Comparison of ENCODE assay signal across 11 cellular contexts in the genomic region with DNA sequence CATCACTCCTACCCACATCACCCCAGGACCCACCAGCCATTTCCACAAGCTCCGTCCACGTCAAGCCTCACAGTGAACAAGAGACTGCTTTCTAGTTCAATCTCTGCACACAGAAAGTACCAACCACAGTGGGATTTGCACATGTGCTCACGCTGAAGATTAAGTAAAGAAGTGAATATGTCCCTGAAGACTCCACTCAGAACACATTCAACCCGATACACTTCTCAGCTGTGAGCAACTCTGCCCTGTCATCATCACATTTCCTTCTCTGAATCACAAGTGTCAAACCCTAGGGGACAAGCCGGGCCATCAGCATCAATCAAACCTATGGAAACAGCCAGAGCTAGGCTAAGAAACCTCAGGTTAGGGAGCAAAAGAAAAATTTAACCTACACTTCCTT. TPM values are rescaled to one million over a fixed set of nuclear protein-coding genes. Genes with fewer than 3 reads are reported as not detected.
DNase-seq lines count a peak whose midpoint lies in the region; ATAC-seq and TF ChIP-seq lines count a peak whose summit lies in the region.
"Had no signal": no experiment of that assay in that cellular context is flagged by ENCODE, and none has a peak within 500 bp of the region (broad histone marks: within the 10 kb centered on the region; RNA-seq: fewer than 3 reads in every experiment).

No MANE protein-coding gene starts in this region.

- intact Hi-C loops in MCF 10A (cut with micrococcal nuclease) = loop anchor here (5.0 kb wide), 1 partner anchor 147 kb away; no protein-coding TSS in a partner anchor
- intact Hi-C loops in mammary epithelial cell (cut with micrococcal nuclease) = loop anchor here (5.0 kb wide), 1 partner anchor 177 kb away; no protein-coding TSS in a partner anchor

- dilution Hi-C loops in mammary epithelial cell (cut with HindIII; ENCODE audit: low sequenced_read_pairs) = no loop called here

- TF ChIP-seq EP300 in suprapubic skin (IDR thresholded peaks at IDR 0.05) = no peak

- H3K36me3 Mint-ChIP-seq in MCF 10A (ENCODE audit: insufficient read depth, unreplicated experiment) = peaks cover 4% of the 10 kb centered on the region
- peaks cover 2% of the 10 kb centered on the region in 2 donors for H3K36me3 Mint-ChIP-seq in activated T-cell treated with anti-CD3 and anti-CD28 coated beads, Interleukin-2, amount 50 U/mL, for 72 hours (ENCODE audit: insufficient read depth in 2 of 2)
- peaks cover 0 to 4% (median 0%) of the 10 kb centered on the region in 3 donors for H3K36me3 Mint-ChIP-seq in immature natural killer cell

- no peak overlapping the region for H2AFZ ChIP-seq in mammary epithelial cell (ENCODE audit: low read depth, low read length)

- no peak overlapping the region for H3K9ac ChIP-seq in mammary epithelial cell (ENCODE audit: insufficient read depth, low read length)

- H3K79me2 ChIP-seq in mammary epithelial cell (ENCODE audit: insufficient read depth, low read length) = peaks cover 56% of the 10 kb centered on the region

- BruUV-seq in MCF 10A (replicated peaks; lab: Mats Ljungman, UMichigan) (TSS peak; percentile 7), mammary epithelial cell (replicated peaks; lab: Mats Ljungman, UMichigan) (no TSS peak)

- TF ChIP-seq CTCF in MCF 10A (IDR thresholded peaks at IDR 0.05; ENCODE audit: unreplicated experiment) (no peak), mammary epithelial cell (conservative IDR thresholded peaks at IDR 0.05 in 1 of 2, IDR thresholded peaks at IDR 0.05 in 1 of 2; ENCODE audit: extremely low read depth in 1 of 2, insufficient read depth in 1 of 2, low read depth in 1 of 2, low read length in 2 of 2) (no peak), suprapubic skin (IDR thresholded peaks at IDR 0.05) (no peak)

- ATAC-seq in activated T-cell treated with anti-CD3 and anti-CD28 coated beads, Interleukin-2, amount 50 U/mL, for 72 hours (replicated peaks in 1 of 2) = peak; percentile 59 to 74
- no peak for ATAC-seq in GM18511 (IDR thresholded peaks at IDR 0.05; ENCODE audit: unreplicated experiment)
- ATAC-seq: left lung, Right ventricle myocardium inferior had no signal

- H3K4me3 Mint-ChIP-seq in MCF 10A (ENCODE audit: unreplicated experiment) (peak overlapping the region; percentile 86), immature natural killer cell (peak overlapping the region; percentile 87 to 95 (median 91))
- peak overlapping the region; percentile 84 to 94 for H3K4me3 Mint-ChIP-seq in activated T-cell treated with anti-CD3 and anti-CD28 coated beads, Interleukin-2, amount 50 U/mL, for 72 hours

- peaks cover 17% of the 10 kb centered on the region for H3K4me1 ChIP-seq in mammary epithelial cell (ENCODE audit: insufficient read depth, low read length)
- peaks cover 65% of the 10 kb centered on the region for H3K4me1 ChIP-seq in suprapubic skin

- H3K27ac Mint-ChIP-seq in MCF 10A (ENCODE audit: low read depth, unreplicated experiment) (no peak overlapping the region), immature natural killer cell (peak overlapping the region; percentile 16 to 89 (median 54))
- H3K27ac Mint-ChIP-seq in activated T-cell treated with anti-CD3 and anti-CD28 coated beads, Interleukin-2, amount 50 U/mL, for 72 hours = peak overlapping the region; percentile 19

- H3K4me3 ChIP-seq in mammary epithelial cell (replicated peaks in 1 of 3; ENCODE audit: insufficient read depth in 1 of 3, low read depth in 2 of 3, low read length in 3 of 3) (no peak overlapping the region), suprapubic skin (peak overlapping the region; percentile 96)

- H3K4me2 ChIP-seq in mammary epithelial cell (ENCODE audit: insufficient read depth, low read depth, low read length) = no peak overlapping the region

- H3K9me3 ChIP-seq in mammary epithelial cell (replicated peaks; ENCODE audit: insufficient read depth, low read length) (no peaks in the 10 kb centered on the region), suprapubic skin (no peaks in the 10 kb centered on the region)
- H3K9me3 ChIP-seq: left lung had no signal

- POLR2A ChIA-PET in MCF 10A (lab: Yijun Ruan, JAX) = interaction anchor here (0.6 to 1.1 kb wide), 3 partner anchors 140 to 204 kb away, joined by 3 read pairs; partner anchors contain the start of gene SFMBT1

- in situ Hi-C loops in mammary epithelial cell (cut with MboI; ENCODE audit: low sequenced_read_pairs in 2 of 2) = no loop called here

- DNase-seq in MCF 10A (ENCODE audit: unreplicated experiment) = no peak
- DNase-seq in mammary epithelial cell = no peak
- peak; percentile 60 to 64 for DNase-seq in activated T-cell treated with anti-CD3 and anti-CD28 coated beads, Interleukin-2, amount 50 U/mL, for 72 hours
- DNase-seq in immature natural killer cell = no peak
- no peak for DNase-seq in suprapubic skin (ENCODE audit: low spot score in 2 of 2)
- DNase-seq in SHP77 (lab: John Stamatoyannopoulos, UW) = no peak
- no peak for DNase-seq in SHP77 treated with DMSO at 0.1 percent for 48 hours (lab: John Stamatoyannopoulos, UW)
- DNase-seq: left lung, NCI-H2227 treated with DMSO at 0.1 percent for 48 hours had no signal

- TF ChIP-seq POLR2A in suprapubic skin (IDR thresholded peaks at IDR 0.05) = no peak

- no peak overlapping the region for H3K27ac ChIP-seq in mammary epithelial cell (ENCODE audit: insufficient read depth, low read depth, low read length)
- H3K27ac ChIP-seq in suprapubic skin = no peak overlapping the region

- H3K36me3 ChIP-seq in mammary epithelial cell (ENCODE audit: insufficient read depth, low read length) (no peaks in the 10 kb centered on the region), suprapubic skin (no peaks in the 10 kb centered on the region)
- H3K36me3 ChIP-seq: left lung had no signal

- H4K20me1 ChIP-seq in mammary epithelial cell (ENCODE audit: insufficient read depth, low read length) = no peaks in the 10 kb centered on the region

- H3K27me3 ChIP-seq in mammary epithelial cell (ENCODE audit: insufficient read depth, low read length) (no peaks in the 10 kb centered on the region), suprapubic skin (no peaks in the 10 kb centered on the region)
- H3K27me3 ChIP-seq: left lung had no signal

- WGBS in mammary epithelial cell (ENCODE audit: low coverage, missing lambda C conversion rate) = 75% methylated on average over 5 of the region's 5 CpGs
- 64% methylated on average over 5 of the region's 5 CpGs for WGBS in suprapubic skin

- H3K9me3 Mint-ChIP-seq in MCF 10A (ENCODE audit: unreplicated experiment) (no peaks in the 10 kb centered on the region), immature natural killer cell (no peaks in the 10 kb centered on the region)
- H3K9me3 Mint-ChIP-seq in activated T-cell treated with anti-CD3 and anti-CD28 coated beads, Interleukin-2, amount 50 U/mL, for 72 hours = no peaks in the 10 kb centered on the region

- peaks cover 22% of the 10 kb centered on the region for H3K4me1 Mint-ChIP-seq in MCF 10A (ENCODE audit: insufficient read depth, unreplicated experiment)
- peaks cover 70% of the 10 kb centered on the region for H3K4me1 Mint-ChIP-seq in activated T-cell treated with anti-CD3 and anti-CD28 coated beads, Interleukin-2, amount 50 U/mL, for 72 hours (ENCODE audit: low read depth)
- H3K4me1 Mint-ChIP-seq in immature natural killer cell = peaks cover 42 to 70% of the 10 kb centered on the region in 2 donors

- CTCF ChIA-PET in MCF 10A (lab: Yijun Ruan, JAX) = interaction anchor here (0.5 to 1.2 kb wide), 3 partner anchors 39 to 219 kb away, joined by 3 read pairs; no protein-coding TSS in a partner anchor
- CTCF ChIA-PET in mammary epithelial cell (lab: Charles Lee; ENCODE audit: low non-redundant PET) = no interaction called here

- H3K27me3 Mint-ChIP-seq in MCF 10A (ENCODE audit: insufficient read depth, unreplicated experiment) = no peaks in the 10 kb centered on the region
- H3K27me3 Mint-ChIP-seq in activated T-cell treated with anti-CD3 and anti-CD28 coated beads, Interleukin-2, amount 50 U/mL, for 72 hours (ENCODE audit: low read depth) = no peaks in the 10 kb centered on the region
- peaks cover 0 to under 1% (median 0%) of the 10 kb centered on the region in 3 donors for H3K27me3 Mint-ChIP-seq in immature natural killer cell (ENCODE audit: low read depth in 3 of 3)

RNA-seq across cellular contexts. Expression of gene STIMATE, which starts 1.9 kb away (rescaled TPM):
- 12.0 and 12.9 TPM in 2 replicates for total RNA-seq in MCF 10A (2022)
- 10 to 100 TPM; 14.7 to 20.9 TPM for total RNA-seq in mammary epithelial cell
- 12.1 TPM for polyA plus RNA-seq in mammary epithelial cell
- polyA minus RNA-seq in mammary epithelial cell = 19.7 TPM
- total RNA-seq in activated T-cell treated with anti-CD3 and anti-CD28 coated beads, Interleukin-2, amount 50 U/mL, for 72 hours = 10 to 100 TPM; 34.4 to 40.8 TPM
- 10 to 100 TPM in 1 of 3 donors, 1 to 10 TPM in 2; 3.3 to 11.0 (median 8.2) TPM for polyA plus RNA-seq in immature natural killer cell
- total RNA-seq in suprapubic skin = 10 to 100 TPM; 15.9 to 25.7 (median 19.3) TPM

Comparison
In these comparisons a context has a peak if more than half of its experiments do, and no peak if none do; other contexts are left out.
1. DNase-seq: peak in activated T-cell treated with anti-CD3 and anti-CD28 coated beads, Interleukin-2, amount 50 U/mL, for 72 hours (2 of 2); none in MCF 10A (single experiment), mammary epithelial cell (single experiment), immature natural killer cell (0 of 3), suprapubic skin (0 of 2), SHP77 (0 of 2) and SHP77 treated with DMSO at 0.1 percent for 48 hours (single experiment).
2. Peak in every context shown above with its lines, with median percentiles within 50 percentile points of each other: H3K4me3 Mint-ChIP-seq.